In the genomic region with DNA sequence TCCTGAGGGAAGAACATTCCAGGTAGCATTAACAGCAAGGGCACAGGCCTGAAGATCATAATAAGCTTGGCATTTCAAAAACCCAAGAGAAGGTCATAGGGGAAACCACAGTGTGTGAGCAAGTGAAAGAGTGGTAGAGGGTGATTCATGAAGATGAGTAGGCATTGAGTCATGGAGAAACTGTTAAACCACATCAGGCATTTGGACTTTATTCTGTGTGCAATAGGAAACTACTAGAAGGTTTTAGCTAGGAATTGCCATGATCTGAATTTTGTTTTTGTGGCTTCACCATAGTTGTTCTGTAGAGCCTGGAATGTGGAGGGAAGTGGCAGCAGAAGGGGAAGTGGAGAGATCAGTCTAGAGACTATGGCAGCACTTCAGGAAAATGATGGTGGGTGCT, we compare ENCODE assay signal across 1 cellular context.
TF ChIP-seq lines count a peak whose summit lies in the region.

No MANE protein-coding gene starts in this region.

TF ChIP-seq in GM12878, 131 proteins besides CTCF, POLR2A, EP300 and RAD21 (continued from another document):
- TF ChIP-seq, protein P1, sequence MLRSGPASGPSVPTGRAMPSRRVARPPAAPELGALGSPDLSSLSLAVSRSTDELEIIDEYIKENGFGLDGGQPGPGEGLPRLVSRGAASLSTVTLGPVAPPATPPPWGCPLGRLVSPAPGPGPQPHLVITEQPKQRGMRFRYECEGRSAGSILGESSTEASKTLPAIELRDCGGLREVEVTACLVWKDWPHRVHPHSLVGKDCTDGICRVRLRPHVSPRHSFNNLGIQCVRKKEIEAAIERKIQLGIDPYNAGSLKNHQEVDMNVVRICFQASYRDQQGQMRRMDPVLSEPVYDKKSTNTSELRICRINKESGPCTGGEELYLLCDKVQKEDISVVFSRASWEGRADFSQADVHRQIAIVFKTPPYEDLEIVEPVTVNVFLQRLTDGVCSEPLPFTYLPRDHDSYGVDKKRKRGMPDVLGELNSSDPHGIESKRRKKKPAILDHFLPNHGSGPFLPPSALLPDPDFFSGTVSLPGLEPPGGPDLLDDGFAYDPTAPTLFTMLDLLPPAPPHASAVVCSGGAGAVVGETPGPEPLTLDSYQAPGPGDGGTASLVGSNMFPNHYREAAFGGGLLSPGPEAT (IDR thresholded peaks at IDR 0.05; ENCODE audit: low read depth): no peak
